9 cellular contexts compared by ENCODE assay signal in genomic region chr6:3209114-3210023, GRCh38. TPM values are rescaled to one million over a fixed set of nuclear protein-coding genes. Genes with fewer than 3 reads are reported as not detected.
A peak's percentile ranks its signal among the peaks of the same experiment; 100 is the strongest.
DNase-seq lines count a peak whose midpoint lies in the region; ATAC-seq and TF ChIP-seq lines count a peak whose summit lies in the region.
"Had no signal": no experiment of that assay in that cellular context is flagged by ENCODE, and none has a peak within 500 bp of the region (broad histone marks: within the 10 kb centered on the region; RNA-seq: fewer than 3 reads in every experiment).

No MANE protein-coding gene starts in this region.

- H3K4me3 Mint-ChIP-seq in CD8-positive, alpha-beta memory T cell = peak overlapping the region in 5 of 7 donors; percentile 34 to 62 (median 54)

- peaks cover 10 to 16% (median 15%) of the 10 kb centered on the region in 3 donors for H3K4me1 Mint-ChIP-seq in CD8-positive, alpha-beta memory T cell

- CTCF ChIA-PET in CD8-positive, alpha-beta memory T cell (lab: Charles Lee) = interaction anchor here (0.9 to 2.0 kb wide), 3 partner anchors 22 to 84 kb away, joined by 3 to 6 read pairs (median 4); no protein-coding TSS in a partner anchor

- ATAC-seq in GM19468 (IDR thresholded peaks at IDR 0.05; ENCODE audit: extremely low read depth, unreplicated experiment) (peak; percentile 13), SK-N-SH treated with all-trans-retinoic acid at 6 μM for 48 hours (peak; percentile 97), upper lobe of right lung (peak; percentile 84)

- peak overlapping the region in 1 of 8 donors; percentile 2 for H3K27ac Mint-ChIP-seq in CD8-positive, alpha-beta memory T cell

- H3K27ac ChIP-seq in CD8-positive, alpha-beta memory T cell (ENCODE audit: low read depth, low read length) = peak overlapping the region; percentile 56
- H3K27ac ChIP-seq in HUES64 (ENCODE audit: low read depth, low read length) (peak overlapping the region; percentile 43), upper lobe of right lung (no peak overlapping the region)
- H3K27ac ChIP-seq: neutrophil had no signal

- H3K9me3 Mint-ChIP-seq in CD8-positive, alpha-beta memory T cell = peaks cover 0 to 4% (median 2%) of the 10 kb centered on the region in 5 donors

- TF ChIP-seq CTCF in upper lobe of right lung (IDR thresholded peaks at IDR 0.05) = no peak

- H3K4me1 ChIP-seq in CD8-positive, alpha-beta memory T cell (ENCODE audit: insufficient read depth, low read length) = no peaks in the 10 kb centered on the region
- H3K4me1 ChIP-seq in HUES64 (ENCODE audit: insufficient read depth, low read length) = peaks cover 17% of the 10 kb centered on the region
- H3K4me1 ChIP-seq in upper lobe of right lung = no peaks in the 10 kb centered on the region

- H3K27me3 ChIP-seq in CD8-positive, alpha-beta memory T cell (ENCODE audit: insufficient read depth, low read length, poor library complexity, severe bottlenecking) = peaks cover 4% of the 10 kb centered on the region
- H3K27me3 ChIP-seq in HUES64 (ENCODE audit: insufficient read depth, low read length) (no peaks in the 10 kb centered on the region), upper lobe of right lung (no peaks in the 10 kb centered on the region)

- no peak overlapping the region for H3K9ac ChIP-seq in HUES64 (ENCODE audit: low read depth, low read length)

- peaks cover 10 to 46% of the 10 kb centered on the region in 2 donors for H3K27me3 Mint-ChIP-seq in CD8-positive, alpha-beta memory T cell

- DNase-seq in CD8-positive, alpha-beta memory T cell = no peak
- peak; percentile 94 for DNase-seq in dedifferentiated amniotic fluid mesenchymal stem cell (ENCODE audit: extremely low spot score)
- peak; percentile 96 for DNase-seq in myocyte (ENCODE audit: low read depth)
- DNase-seq in upper lobe of right lung = no peak
- DNase-seq in T-helper 9 cell = no peak

- no peaks in the 10 kb centered on the region for H3K9me3 ChIP-seq in CD8-positive, alpha-beta memory T cell (ENCODE audit: low read length)
- no peaks in the 10 kb centered on the region for H3K9me3 ChIP-seq in HUES64 (ENCODE audit: insufficient read depth, low read depth, low read length)
- H3K9me3 ChIP-seq in upper lobe of right lung = no peaks in the 10 kb centered on the region
- H3K9me3 ChIP-seq: neutrophil had no signal

- peaks cover 0 to 9% (median 2%) of the 10 kb centered on the region in 3 donors for H3K36me3 Mint-ChIP-seq in CD8-positive, alpha-beta memory T cell

- H3K4me3 ChIP-seq in CD8-positive, alpha-beta memory T cell (ENCODE audit: low read length) = no peak overlapping the region
- H3K4me3 ChIP-seq in HUES64 (ENCODE audit: low read length) = peak overlapping the region; percentile 0; the same call in 1 of the 2 replicates
- no peak overlapping the region for H3K4me3 ChIP-seq in upper lobe of right lung

- no peaks in the 10 kb centered on the region for H3K36me3 ChIP-seq in CD8-positive, alpha-beta memory T cell (ENCODE audit: insufficient read depth, low read length)
- H3K36me3 ChIP-seq in HUES64 (ENCODE audit: insufficient read depth, low read length) (no peaks in the 10 kb centered on the region), upper lobe of right lung (no peaks in the 10 kb centered on the region)
- H3K36me3 ChIP-seq: neutrophil had no signal

- 36% methylated on average over 17 of the region's 17 CpGs for WGBS in HUES64

- intact Hi-C loops in upper lobe of right lung (cut with DNase I) = no loop called here

- POLR2A ChIA-PET in CD8-positive, alpha-beta memory T cell (lab: Charles Lee) = no interaction called here

TF ChIP-seq in SK-N-SH treated with all-trans-retinoic acid at 6 μM for 48 hours, 23 proteins besides CTCF, POLR2A, EP300 and RAD21:
- TF ChIP-seq, protein P1, sequence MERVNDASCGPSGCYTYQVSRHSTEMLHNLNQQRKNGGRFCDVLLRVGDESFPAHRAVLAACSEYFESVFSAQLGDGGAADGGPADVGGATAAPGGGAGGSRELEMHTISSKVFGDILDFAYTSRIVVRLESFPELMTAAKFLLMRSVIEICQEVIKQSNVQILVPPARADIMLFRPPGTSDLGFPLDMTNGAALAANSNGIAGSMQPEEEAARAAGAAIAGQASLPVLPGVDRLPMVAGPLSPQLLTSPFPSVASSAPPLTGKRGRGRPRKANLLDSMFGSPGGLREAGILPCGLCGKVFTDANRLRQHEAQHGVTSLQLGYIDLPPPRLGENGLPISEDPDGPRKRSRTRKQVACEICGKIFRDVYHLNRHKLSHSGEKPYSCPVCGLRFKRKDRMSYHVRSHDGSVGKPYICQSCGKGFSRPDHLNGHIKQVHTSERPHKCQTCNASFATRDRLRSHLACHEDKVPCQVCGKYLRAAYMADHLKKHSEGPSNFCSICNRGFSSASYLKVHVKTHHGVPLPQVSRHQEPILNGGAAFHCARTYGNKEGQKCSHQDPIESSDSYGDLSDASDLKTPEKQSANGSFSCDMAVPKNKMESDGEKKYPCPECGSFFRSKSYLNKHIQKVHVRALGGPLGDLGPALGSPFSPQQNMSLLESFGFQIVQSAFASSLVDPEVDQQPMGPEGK (CRISPR knock-in tag; IDR thresholded peaks at IDR 0.05; ENCODE audit: borderline replicate concordance) = no peak
- no peak for TF ChIP-seq GLIS3 (CRISPR knock-in tag; IDR thresholded peaks at IDR 0.05)
- TF ChIP-seq ESRRG (CRISPR knock-in tag; IDR thresholded peaks at IDR 0.05) = no peak
- no peak for TF ChIP-seq ARNTL (CRISPR knock-in tag; IDR thresholded peaks at IDR 0.05; ENCODE audit: borderline replicate concordance, low read depth)
- TF ChIP-seq PPARA (CRISPR knock-in tag; IDR thresholded peaks at IDR 0.05; ENCODE audit: borderline replicate concordance) = no peak
- TF ChIP-seq ZNF70 (CRISPR knock-in tag; IDR thresholded peaks at IDR 0.05) = no peak
- no peak for TF ChIP-seq POU6F1 (CRISPR knock-in tag; IDR thresholded peaks at IDR 0.05; ENCODE audit: borderline replicate concordance, low read depth)
- TF ChIP-seq TCF4 (CRISPR knock-in tag; IDR thresholded peaks at IDR 0.05; ENCODE audit: borderline replicate concordance) = no peak
- no peak for TF ChIP-seq ZNF8 (CRISPR knock-in tag; IDR thresholded peaks at IDR 0.05)
- no peak for TF ChIP-seq ISL1 (CRISPR knock-in tag; IDR thresholded peaks at IDR 0.05)
- no peak for TF ChIP-seq ZFP30 (CRISPR knock-in tag; IDR thresholded peaks at IDR 0.05)
- no peak for TF ChIP-seq SNAI2 (CRISPR knock-in tag; IDR thresholded peaks at IDR 0.05)
- TF ChIP-seq ZC3H10 (CRISPR knock-in tag; IDR thresholded peaks at IDR 0.05) = no peak
- TF ChIP-seq, protein P2, sequence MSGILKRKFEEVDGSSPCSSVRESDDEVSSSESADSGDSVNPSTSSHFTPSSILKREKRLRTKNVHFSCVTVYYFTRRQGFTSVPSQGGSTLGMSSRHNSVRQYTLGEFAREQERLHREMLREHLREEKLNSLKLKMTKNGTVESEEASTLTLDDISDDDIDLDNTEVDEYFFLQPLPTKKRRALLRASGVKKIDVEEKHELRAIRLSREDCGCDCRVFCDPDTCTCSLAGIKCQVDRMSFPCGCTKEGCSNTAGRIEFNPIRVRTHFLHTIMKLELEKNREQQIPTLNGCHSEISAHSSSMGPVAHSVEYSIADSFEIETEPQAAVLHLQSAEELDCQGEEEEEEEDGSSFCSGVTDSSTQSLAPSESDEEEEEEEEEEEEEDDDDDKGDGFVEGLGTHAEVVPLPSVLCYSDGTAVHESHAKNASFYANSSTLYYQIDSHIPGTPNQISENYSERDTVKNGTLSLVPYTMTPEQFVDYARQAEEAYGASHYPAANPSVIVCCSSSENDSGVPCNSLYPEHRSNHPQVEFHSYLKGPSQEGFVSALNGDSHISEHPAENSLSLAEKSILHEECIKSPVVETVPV (CRISPR knock-in tag; IDR thresholded peaks at IDR 0.05) = no peak
- no peak for TF ChIP-seq CSDC2 (CRISPR knock-in tag; IDR thresholded peaks at IDR 0.05)
- no peak for TF ChIP-seq ZNF565 (CRISPR knock-in tag; conservative IDR thresholded peaks at IDR 0.05; ENCODE audit: low read depth)
- TF ChIP-seq TOX (CRISPR knock-in tag; IDR thresholded peaks at IDR 0.05; ENCODE audit: borderline replicate concordance) = no peak
- TF ChIP-seq ZFP3 (CRISPR knock-in tag; IDR thresholded peaks at IDR 0.05) = no peak
- TF ChIP-seq BACH2 (CRISPR knock-in tag; IDR thresholded peaks at IDR 0.05; ENCODE audit: borderline replicate concordance) = no peak
- no peak for TF ChIP-seq RARB (CRISPR knock-in tag; IDR thresholded peaks at IDR 0.05)

RNA-seq across cellular contexts. Expression of gene TUBB2B, which starts 18.1 kb away (rescaled TPM):
- under 1 TPM in 1 of 2 experiments, not detected in 1; 0.13 TPM for total RNA-seq in CD8-positive, alpha-beta memory T cell
- polyA plus RNA-seq in CD8-positive, alpha-beta memory T cell = 0.59 TPM
- polyA plus RNA-seq in HUES64 (2013, experiment 1 of 2) = 576 TPM
- polyA plus RNA-seq in HUES64 (2013, experiment 2 of 2) = 669 TPM
- total RNA-seq in myocyte (112 and 114 TPM in 2 replicates), upper lobe of right lung (0.46 TPM)
- polyA plus RNA-seq in myocyte (2012) = 71.2 TPM

RNA-seq across cellular contexts. Expression of gene PSMG4, which starts 49.4 kb away (rescaled TPM):
- 10 to 100 TPM; 24.4 to 25.2 TPM for total RNA-seq in CD8-positive, alpha-beta memory T cell
- 50.4 TPM for polyA plus RNA-seq in CD8-positive, alpha-beta memory T cell
- polyA plus RNA-seq in HUES64 (2013, experiment 1 of 2) = 28.6 TPM
- polyA plus RNA-seq in HUES64 (2013, experiment 2 of 2) = 34.4 TPM
- total RNA-seq in myocyte = 16.8 and 43.0 TPM in 2 replicates
- 29.4 TPM for polyA plus RNA-seq in myocyte (2012)
- 16.9 TPM for total RNA-seq in upper lobe of right lung

RNA-seq across cellular contexts. Expression of gene TUBB2A, which starts 52.0 kb away (rescaled TPM):
- total RNA-seq in CD8-positive, alpha-beta memory T cell = 1 to 10 TPM; 3.5 to 3.9 TPM
- polyA plus RNA-seq in CD8-positive, alpha-beta memory T cell = 7.3 TPM
- polyA plus RNA-seq in HUES64 (2013, experiment 1 of 2) = 489 TPM
- 497 TPM for polyA plus RNA-seq in HUES64 (2013, experiment 2 of 2)
- total RNA-seq in myocyte (328 and 370 TPM in 2 replicates), upper lobe of right lung (15.4 TPM)
- polyA plus RNA-seq in myocyte (2012) = 322 TPM

Comparison
In these comparisons a context has a peak if more than half of its experiments do, and no peak if none do; other contexts are left out.
1. DNase-seq: peak in dedifferentiated amniotic fluid mesenchymal stem cell (single experiment) and myocyte (single experiment); none in CD8-positive, alpha-beta memory T cell (0 of 5), upper lobe of right lung (single experiment) and T-helper 9 cell (single experiment).
2. ATAC-seq: peak in every context shown above with its lines; median percentile 97 in SK-N-SH treated with all-trans-retinoic acid at 6 μM for 48 hours; 84 in upper lobe of right lung; 13 in GM19468.
3. RNA of gene TUBB2B, which starts 18.1 kb away (total RNA-seq): 112 to 114 TPM in myocyte; 0.46 TPM in upper lobe of right lung (single experiment) and 0.13 TPM in CD8-positive, alpha-beta memory T cell; every median in the first group is over 10 times any median in the second.
4. RNA of gene TUBB2A, which starts 52.0 kb away (total RNA-seq): 328 to 370 TPM in myocyte; 15.4 TPM in upper lobe of right lung (single experiment) and 3.5 to 3.9 TPM in CD8-positive, alpha-beta memory T cell; every median in the first group is over 10 times any median in the second.